In the genomic region with DNA sequence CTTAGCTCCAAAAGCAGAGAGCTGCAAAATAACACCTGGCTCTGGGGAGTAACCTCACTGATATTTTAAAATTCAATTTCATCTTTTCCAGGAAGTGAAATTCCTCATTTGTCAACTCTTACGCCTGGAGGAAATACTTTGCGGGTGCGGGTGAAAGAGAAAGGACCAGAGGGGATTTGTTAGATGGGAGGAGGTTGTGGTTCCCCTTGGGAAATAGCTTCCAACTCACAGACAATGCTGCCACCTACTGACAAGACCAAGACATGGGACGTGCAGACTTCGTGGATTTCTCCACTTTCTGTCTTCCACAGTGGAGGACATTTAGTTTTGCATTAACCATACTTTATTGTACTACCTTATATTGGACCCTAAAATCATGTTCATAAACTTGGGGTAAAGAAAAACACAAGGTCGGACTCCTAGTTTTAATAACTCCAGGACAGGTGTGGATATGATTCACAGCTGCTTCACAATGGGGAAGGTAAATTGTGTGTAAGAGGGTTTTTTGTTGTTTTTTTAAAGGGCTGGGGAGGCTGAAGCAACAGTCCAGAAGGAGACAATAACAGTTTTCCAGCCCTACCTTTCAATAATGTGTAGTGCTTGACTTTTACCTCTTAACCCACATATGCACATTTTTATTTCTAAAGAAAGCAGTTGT, we compare ENCODE assay signal across 1 cellular context.
TF ChIP-seq lines count a peak whose summit lies in the region.

No MANE protein-coding gene starts in this region.

TF ChIP-seq in SK-N-SH treated with all-trans-retinoic acid at 6 μM for 48 hours, 23 proteins besides CTCF, POLR2A, EP300 and RAD21 (continued from another document):
- no peak for TF ChIP-seq CSDC2 (CRISPR knock-in tag; IDR thresholded peaks at IDR 0.05)
- no peak for TF ChIP-seq PPARA (CRISPR knock-in tag; IDR thresholded peaks at IDR 0.05; ENCODE audit: borderline replicate concordance)
- TF ChIP-seq ARNTL (CRISPR knock-in tag; IDR thresholded peaks at IDR 0.05; ENCODE audit: borderline replicate concordance, low read depth): no peak
- no peak for TF ChIP-seq RARB (CRISPR knock-in tag; IDR thresholded peaks at IDR 0.05)
- no peak for TF ChIP-seq ZC3H10 (CRISPR knock-in tag; IDR thresholded peaks at IDR 0.05)
